Comparison of ENCODE assay signal across 9 cellular contexts in the genomic region with DNA sequence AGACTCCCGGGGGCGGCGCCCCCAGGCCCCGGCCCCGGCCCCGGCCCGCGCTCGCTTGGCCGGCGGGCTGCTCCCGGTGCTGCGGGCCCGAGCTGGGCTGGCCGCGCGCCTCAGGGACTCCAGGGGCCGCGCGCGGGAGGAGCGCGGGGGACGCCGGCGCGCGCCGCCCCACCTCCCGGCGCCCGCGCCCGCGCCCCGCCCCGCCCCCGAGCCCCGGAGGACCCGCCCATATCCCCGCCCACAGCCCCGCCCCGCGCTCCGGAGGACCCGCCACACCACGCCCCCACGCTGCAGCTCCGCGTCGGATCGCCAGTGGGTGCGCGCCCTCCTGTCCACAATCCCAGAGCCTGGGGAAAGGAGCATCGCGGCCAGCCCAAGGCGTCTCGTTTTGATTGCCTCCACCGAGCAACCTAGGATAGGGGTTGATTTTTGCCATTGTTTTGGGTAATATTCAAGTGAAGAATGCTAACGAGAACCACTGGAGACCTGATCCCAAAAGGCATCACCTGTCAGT. TPM values are rescaled to one million over a fixed set of nuclear protein-coding genes. Genes with fewer than 3 reads are reported as not detected.
DNase-seq lines count a peak whose midpoint lies in the region; ATAC-seq, FAIRE-seq and TF ChIP-seq lines count a peak whose summit lies in the region.
"Had no signal": no experiment of that assay in that cellular context is flagged by ENCODE, and none has a peak within 500 bp of the region (broad histone marks: within the 10 kb centered on the region; RNA-seq: fewer than 3 reads in every experiment).

A gene with protein sequence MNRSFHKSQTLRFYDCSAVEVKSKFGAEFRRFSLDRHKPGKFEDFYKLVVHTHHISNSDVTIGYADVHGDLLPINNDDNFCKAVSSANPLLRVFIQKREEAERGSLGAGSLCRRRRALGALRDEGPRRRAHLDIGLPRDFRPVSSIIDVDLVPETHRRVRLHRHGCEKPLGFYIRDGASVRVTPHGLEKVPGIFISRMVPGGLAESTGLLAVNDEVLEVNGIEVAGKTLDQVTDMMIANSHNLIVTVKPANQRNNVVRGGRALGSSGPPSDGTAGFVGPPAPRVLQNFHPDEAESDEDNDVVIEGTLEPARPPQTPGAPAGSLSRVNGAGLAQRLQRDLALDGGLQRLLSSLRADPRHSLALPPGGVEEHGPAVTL (minus strand): TSS at position 112 of the 514 bp plus-strand sequence. CDS start 166 bp downstream, outside the sequence.

- peaks cover 30% of the 10 kb centered on the region for H4K20me1 ChIP-seq in smooth muscle cell (ENCODE audit: low read depth)

- H3K27ac Mint-ChIP-seq in HFFc6, result no peak within 1 kb of the TSS

- peak within 1 kb of the TSS; percentile 95 for H2AFZ ChIP-seq in smooth muscle cell (ENCODE audit: low read depth)

- H3K9me3 ChIP-seq in smooth muscle cell (replicated peaks; ENCODE audit: low read depth), result no peaks in the 10 kb centered on the region

- H3K9me3 Mint-ChIP-seq in HFFc6, result no peaks in the 10 kb centered on the region

- H3K4me3 ChIP-seq in bronchial epithelial cell (ENCODE audit: low read depth, low read length), result peak within 1 kb of the TSS; percentile 75
- peak within 1 kb of the TSS; percentile 99 for H3K4me3 ChIP-seq in smooth muscle cell

- no peaks in the 10 kb centered on the region for H3K4me1 ChIP-seq in smooth muscle cell (ENCODE audit: low read depth)

- no peak for FAIRE-seq in bronchial epithelial cell (lab: Jason Lieb, UNC)
- FAIRE-seq: colon had no signal

- peaks cover 18% of the 10 kb centered on the region for H3K4me1 Mint-ChIP-seq in HFFc6 (ENCODE audit: low read depth)

- H3K27ac ChIP-seq in smooth muscle cell (ENCODE audit: low read depth), result no peak within 1 kb of the TSS

- H3K27me3 ChIP-seq in bronchial epithelial cell (ENCODE audit: control insufficient read depth, insufficient read depth, low read length) (no peaks in the 10 kb centered on the region), smooth muscle cell (ENCODE audit: low read depth) (no peaks in the 10 kb centered on the region)

- no peak for TF ChIP-seq CTCF in HFFc6 (IDR thresholded peaks at IDR 0.05)
- peak; percentile 15 for TF ChIP-seq CTCF in bronchial epithelial cell (IDR thresholded peaks at IDR 0.05; ENCODE audit: insufficient read depth, low read length, severe bottlenecking)
- no peak for TF ChIP-seq CTCF in smooth muscle cell (IDR thresholded peaks at IDR 0.05; ENCODE audit: borderline replicate concordance, insufficient read depth, poor library complexity, severe bottlenecking)

- H3F3A ChIP-seq in smooth muscle cell (ENCODE audit: low read depth), result peaks cover 3% of the 10 kb centered on the region

- WGBS in smooth muscle cell (ENCODE audit: low lambda C conversion rate), result 3% methylated on average over 22 of the region's 60 CpGs

- no peaks in the 10 kb centered on the region for H3K36me3 Mint-ChIP-seq in HFFc6 (ENCODE audit: low read depth)

- DNase-seq in ELR (ENCODE audit: low read depth), result peak; percentile 76
- DNase-seq in HFFc6, result peak; percentile 52
- peak; percentile 69 for DNase-seq in NCI-H146 treated with DMSO at 0.1 percent for 48 hours (lab: John Stamatoyannopoulos, UW; ENCODE audit: unreplicated experiment)
- peak; percentile 73 for DNase-seq in UCSD-AML1 (lab: John Stamatoyannopoulos, UW; ENCODE audit: unreplicated experiment)
- no peak for DNase-seq in bronchial epithelial cell (ENCODE audit: low read depth)
- peak; percentile 64 for DNase-seq in inferior parietal cortex (ENCODE audit: extremely low spot score)
- peak; percentile 77 for DNase-seq in smooth muscle cell (lab: John Stamatoyannopoulos, UW; ENCODE audit: unreplicated experiment)

- H3K9ac ChIP-seq in smooth muscle cell (ENCODE audit: low read depth), result peak within 1 kb of the TSS; percentile 85

- H3K27me3 Mint-ChIP-seq in HFFc6 (ENCODE audit: insufficient read depth), result peaks cover 26% of the 10 kb centered on the region

- peaks cover 7% of the 10 kb centered on the region for H3K36me3 ChIP-seq in bronchial epithelial cell (ENCODE audit: control insufficient read depth, insufficient read depth, low read length)
- H3K36me3 ChIP-seq in smooth muscle cell (ENCODE audit: low read depth), result no peaks in the 10 kb centered on the region

- H3K4me2 ChIP-seq in smooth muscle cell, result peak within 1 kb of the TSS; percentile 96

- ATAC-seq in HG02970 (IDR thresholded peaks at IDR 0.05; ENCODE audit: low FRiP score, unreplicated experiment), result no peak

- H3K4me3 Mint-ChIP-seq in HFFc6, result peak within 1 kb of the TSS; percentile 66

- peaks cover 30% of the 10 kb centered on the region for H3K79me2 ChIP-seq in smooth muscle cell (ENCODE audit: low read depth)

RNA-seq across cellular contexts. Expression of the gene that starts here (rescaled TPM):
- under 1 TPM; 0.34 to 0.66 (median 0.50) TPM for total RNA-seq in HFFc6 (2021; fragmentation: NEBNext Ultra II Directional; extraction: Animal tissue kit (Norgen Biotek cat#: 25700))
- 12.4 and 13.2 TPM in 2 replicates for total RNA-seq in bronchial epithelial cell
- total RNA-seq in smooth muscle cell, result 19.3 and 19.8 TPM in 2 replicates
- polyA plus RNA-seq in smooth muscle cell, result 15.7 and 19.9 TPM in 2 replicates

Comparison
In these comparisons a context has a peak if more than half of its experiments do, and no peak if none do; other contexts are left out.
1. Peak in DNase-seq in HFFc6; RNA of the gene not detected or under 1 TPM.